19 cellular contexts compared by ENCODE assay signal in the genomic region with DNA sequence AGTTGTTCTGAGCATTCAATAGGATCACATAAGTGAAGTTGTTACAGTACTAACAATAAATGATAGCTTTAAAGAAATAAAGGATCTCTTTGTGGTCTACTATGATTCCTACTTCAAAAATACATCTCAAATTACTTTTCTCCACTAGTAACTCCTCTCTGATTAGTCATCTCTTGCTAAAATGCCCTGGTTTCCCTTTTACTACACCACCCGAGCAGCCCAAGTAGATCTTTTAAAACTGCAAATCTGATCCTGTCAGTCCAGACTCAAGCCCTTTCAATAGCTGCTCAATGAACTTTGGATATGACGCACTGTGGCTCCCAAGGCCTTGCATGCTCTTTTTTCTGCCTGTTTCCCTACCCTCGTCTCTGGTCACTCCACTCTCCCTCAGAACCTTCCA.
DNase-seq lines count a peak whose midpoint lies in the region; TF ChIP-seq lines count a peak whose summit lies in the region.
"Had no signal": no experiment of that assay in that cellular context is flagged by ENCODE, and none has a peak within 500 bp of the region (broad histone marks: within the 10 kb centered on the region; RNA-seq: fewer than 3 reads in every experiment).

No MANE protein-coding gene starts in this region.

- DNase-seq in AG08396 (ENCODE audit: low spot score) (peak; percentile 7), LHCN-M2 (ENCODE audit: low read depth) (peak; percentile 27), choroid plexus epithelial cell (ENCODE audit: low read depth) (peak; percentile 19), myocyte (ENCODE audit: low read depth) (peak; percentile 2), NCI-H128 (lab: John Stamatoyannopoulos, UW; ENCODE audit: unreplicated experiment) (no peak), OCI-M2 (lab: John Stamatoyannopoulos, UW; ENCODE audit: unreplicated experiment) (no peak), GM20000 (ENCODE audit: low spot score) (no peak)
- DNase-seq: AML-193; COR-L47; DMS 273 treated with DMSO at 0.1 percent for 48 hours; DND-41; Karpas-422; NCI-H1092 treated with DMSO at 0.1 percent for 48 hours; NCI-H510A; NCI-H748 treated with DMSO at 0.1 percent for 48 hours; NK-92 treated with Interleukin-12 subunit alpha and Interleukin-12 subunit beta, amount 100 ng/mL, for 24 hours; SHP77 had no signal

- TF ChIP-seq CTCF in choroid plexus epithelial cell (conservative IDR thresholded peaks at IDR 0.05; ENCODE audit: low read depth, low read length) (no peak), GM20000 (IDR thresholded peaks at IDR 0.05; ENCODE audit: extremely low read depth, missing control alignments) (no peak)

- H3K4me3 ChIP-seq in choroid plexus epithelial cell (ENCODE audit: low read depth, low read length): no peak overlapping the region
- H3K4me3 ChIP-seq: HAP-1, SK-N-MC had no signal

Comparison
In these comparisons a context has a peak if more than half of its experiments do, and no peak if none do; other contexts are left out.
1. DNase-seq: peak in AG08396 (single experiment), LHCN-M2 (single experiment), choroid plexus epithelial cell (single experiment) and myocyte (single experiment); none in NCI-H128 (single experiment), OCI-M2 (single experiment) and GM20000 (single experiment).